ENCODE assay signal across 8 cellular contexts in the genomic region with DNA sequence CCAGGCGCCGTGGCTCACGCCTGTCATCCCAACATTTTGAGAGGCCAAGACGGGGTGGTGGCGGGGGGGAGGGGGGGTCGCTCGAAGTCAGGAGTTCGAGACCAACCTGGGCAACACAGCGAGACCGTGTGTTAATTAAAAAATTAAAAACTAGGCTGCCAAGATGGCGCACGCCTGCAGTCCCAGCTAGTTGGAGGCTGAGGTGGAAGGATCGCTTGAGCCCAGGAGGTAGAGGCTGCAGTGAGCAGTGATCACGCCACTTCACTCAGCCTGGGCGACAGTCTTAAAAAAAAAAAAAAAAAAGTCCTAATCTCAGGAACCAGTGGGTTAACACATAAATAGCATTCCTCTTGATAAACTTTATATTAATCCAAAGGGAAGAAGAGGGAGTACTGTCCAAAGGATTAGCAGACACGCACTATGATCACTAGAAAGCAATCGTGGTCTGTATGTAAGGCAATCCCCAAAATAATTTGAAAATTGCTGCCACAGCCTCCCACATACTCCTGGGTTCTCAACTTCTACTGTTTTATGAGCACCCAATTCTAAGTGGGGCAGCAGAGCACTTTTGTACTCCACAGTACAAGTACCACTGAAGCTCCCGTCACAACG. TPM values are rescaled to one million over a fixed set of nuclear protein-coding genes. Genes with fewer than 3 reads are reported as not detected.
DNase-seq lines count a peak whose midpoint lies in the region; ATAC-seq and TF ChIP-seq lines count a peak whose summit lies in the region.

No MANE protein-coding gene starts in this region.

- H3K4ac ChIP-seq in IMR-90 (ENCODE audit: low read depth, low read length) = peak overlapping the region; percentile 39; the same call in 1 of the 2 replicates

- TF ChIP-seq CTCF in BE2C (IDR thresholded peaks at IDR 0.05; ENCODE audit: low read depth, low read length) = no peak
- no peak for TF ChIP-seq CTCF in IMR-90 (conservative IDR thresholded peaks at IDR 0.05; ENCODE audit: low read depth, low read length)
- no peak for TF ChIP-seq CTCF in mammary epithelial cell (conservative IDR thresholded peaks at IDR 0.05 in 1 of 2, IDR thresholded peaks at IDR 0.05 in 1 of 2; ENCODE audit: extremely low read depth in 1 of 2, insufficient read depth in 1 of 2, low read depth in 1 of 2, low read length in 2 of 2)

- H3K79me1 ChIP-seq in IMR-90 (ENCODE audit: low read depth in 1 of 2, low read length in 2 of 2) = peaks cover 15 to 30% of the 10 kb centered on the region in 2 experiments; a peak in 3 of 4 replicates

- no peak for TF ChIP-seq POLR2A in IMR-90 (IDR thresholded peaks at IDR 0.05; ENCODE audit: low read depth, low read length)

- in situ Hi-C loops in IMR-90 (cut with MboI; ENCODE audit: low sequenced_read_pairs) = no loop called here
- in situ Hi-C loops in mammary epithelial cell (cut with MboI; ENCODE audit: low sequenced_read_pairs in 2 of 2) = no loop called here

- CTCF ChIA-PET in IMR-90 (lab: Yijun Ruan, JAX) (no interaction called here), mammary epithelial cell (lab: Charles Lee; ENCODE audit: low non-redundant PET) (interaction anchor here (0.6 kb wide), 1 partner anchor 311 kb away, joined by 6 read pairs; no protein-coding TSS in a partner anchor)

- H4K8ac ChIP-seq in IMR-90 (ENCODE audit: low read depth in 2 of 2, low read length in 2 of 2) = peak overlapping the region; percentile 73 to 96

- peak overlapping the region; percentile 64 for H2BK5ac ChIP-seq in IMR-90 (ENCODE audit: low read depth, low read length, poor library complexity, severe bottlenecking)

- H2BK15ac ChIP-seq in IMR-90 (ENCODE audit: low read depth, low read length) = no peak overlapping the region

- H3K27me3 ChIP-seq in BE2C (no peaks in the 10 kb centered on the region), IMR-90 (ENCODE audit: control insufficient read depth, insufficient read depth, low read length) (peaks cover 16% of the 10 kb centered on the region), mammary epithelial cell (ENCODE audit: insufficient read depth, low read length) (peaks cover 5% of the 10 kb centered on the region), mononuclear cell (ENCODE audit: insufficient read depth, low read length) (peaks cover 35% of the 10 kb centered on the region)

- 52% methylated on average over 7 of the region's 19 CpGs; no CpG with 5 or more reads in 1 of the 2 experiments for WGBS in IMR-90 (ENCODE audit: extremely low coverage in 2 of 2, insufficient read length in 1 of 2), 2 experiments
- WGBS in mammary epithelial cell (ENCODE audit: low coverage, missing lambda C conversion rate) = 27% methylated on average over 5 of the region's 19 CpGs

- peak overlapping the region; percentile 96; the same call in 1 of the 2 replicates for H4K5ac ChIP-seq in IMR-90 (ENCODE audit: low read depth, low read length)

- H2BK20ac ChIP-seq in IMR-90 (ENCODE audit: low read depth, low read length) = no peak overlapping the region

- DNase-seq in BE2C (no peak), IMR-90 (no peak), mammary epithelial cell (no peak), NCI-H82 (lab: John Stamatoyannopoulos, UW) (no peak), HPDE6-E6E7 (ENCODE audit: extremely low spot score) (no peak), cerebellar cortex (ENCODE audit: low spot score) (no peak)
- DNase-seq in activated CD8-positive, alpha-beta memory T cell treated with anti-CD3 and anti-CD28 coated beads, Interleukin-2, amount 50 U/mL, for 4 hours = no peak

- H3K9ac ChIP-seq in IMR-90 (ENCODE audit: low read depth, low read length) (peak overlapping the region; percentile 95), mammary epithelial cell (ENCODE audit: insufficient read depth, low read length) (peak overlapping the region; percentile 91)

- dilution Hi-C loops in IMR-90 (cut with HindIII; ENCODE audit: low sequenced_read_pairs, unreplicated experiment) (loop anchor here (25.0 kb wide), 1 partner anchor 310 kb away; a partner anchor contains a TSS), mammary epithelial cell (cut with HindIII; ENCODE audit: low sequenced_read_pairs) (no loop called here)

- intact Hi-C loops in IMR-90 (cut with micrococcal nuclease) = no loop called here
- intact Hi-C loops in mammary epithelial cell (cut with micrococcal nuclease) = no loop called here

- H4K20me1 ChIP-seq in IMR-90 (ENCODE audit: insufficient read depth, low read length) = no peaks in the 10 kb centered on the region
- peaks cover 2% of the 10 kb centered on the region for H4K20me1 ChIP-seq in mammary epithelial cell (ENCODE audit: insufficient read depth, low read length)

- ATAC-seq in IMR-90 (ENCODE audit: low read depth) = peak; percentile 47; the same call in 1 of the 2 replicates

- H2AK9ac ChIP-seq in IMR-90 (replicated peaks; ENCODE audit: low read depth, low read length, poor library complexity) = no peak overlapping the region

- H2BK120ac ChIP-seq in IMR-90 (ENCODE audit: low read depth, low read length) = no peak overlapping the region

- peaks cover 51% of the 10 kb centered on the region for H3K79me2 ChIP-seq in mammary epithelial cell (ENCODE audit: insufficient read depth, low read length)

- H3K9me3 ChIP-seq in BE2C (peaks cover 2% of the 10 kb centered on the region; the same call in 1 of the 2 replicates), IMR-90 (ENCODE audit: control insufficient read depth, insufficient read depth, low read length) (peaks cover 3% of the 10 kb centered on the region; the same call in 1 of the 2 replicates), mammary epithelial cell (replicated peaks; ENCODE audit: insufficient read depth, low read length) (no peaks in the 10 kb centered on the region), mononuclear cell (ENCODE audit: low read depth, low read length) (no peaks in the 10 kb centered on the region)

- no peak for TF ChIP-seq RAD21 in IMR-90 (IDR thresholded peaks at IDR 0.05; ENCODE audit: low read length)

- H3K14ac ChIP-seq in IMR-90 (replicated peaks; ENCODE audit: low read depth, low read length) = peak overlapping the region; percentile 70

- H3K18ac ChIP-seq in IMR-90 (ENCODE audit: low read depth, low read length) = no peak overlapping the region

- peak overlapping the region; percentile 92 for H3K56ac ChIP-seq in IMR-90 (ENCODE audit: extremely low read depth, insufficient read depth, low read length)

- H4K91ac ChIP-seq in IMR-90 (ENCODE audit: insufficient read depth, low read depth, low read length) = no peak overlapping the region; the same call in 1 of the 2 replicates

- POLR2A ChIA-PET in IMR-90 (lab: Charles Lee; ENCODE audit: unreplicated experiment) = no interaction called here

- H3K4me1 ChIP-seq in BE2C (no peaks in the 10 kb centered on the region), IMR-90 (ENCODE audit: control insufficient read depth, insufficient read depth, low read length) (0 out of 2 replicates have a peak, but pooled peaks cover 2% of the 10 kb centered on the region), mammary epithelial cell (ENCODE audit: insufficient read depth, low read length) (peaks cover 13% of the 10 kb centered on the region), mononuclear cell (ENCODE audit: insufficient read depth, low read length) (peaks cover 27% of the 10 kb centered on the region)

- BruUV-seq in IMR-90 (replicated peaks; lab: Mats Ljungman, UMichigan) = TSS peak; percentile 83
- BruUV-seq in mammary epithelial cell (replicated peaks; lab: Mats Ljungman, UMichigan) = TSS peak; percentile 75

- peak overlapping the region; percentile 68 for H3K23ac ChIP-seq in IMR-90 (ENCODE audit: low read depth, low read length)

- peak overlapping the region; percentile 84 for H3K4me3 ChIP-seq in BE2C (ENCODE audit: low read depth, low read length)
- peak overlapping the region; percentile 96 for H3K4me3 ChIP-seq in IMR-90 (ENCODE audit: insufficient read depth, low read depth, low read length)
- peak overlapping the region; percentile 58 to 77 (median 72) for H3K4me3 ChIP-seq in mammary epithelial cell (replicated peaks in 1 of 3; ENCODE audit: insufficient read depth in 1 of 3, low read depth in 2 of 3, low read length in 3 of 3)
- peak overlapping the region; percentile 54 for H3K4me3 ChIP-seq in mononuclear cell (ENCODE audit: low read length)

- H3K4me2 ChIP-seq in IMR-90 (ENCODE audit: low read depth, low read length) (peak overlapping the region; percentile 87), mammary epithelial cell (ENCODE audit: insufficient read depth, low read depth, low read length) (peak overlapping the region; percentile 79)

- peak overlapping the region; percentile 42 for H3K27ac ChIP-seq in IMR-90 (ENCODE audit: insufficient read depth, low read length)
- peak overlapping the region; percentile 63 for H3K27ac ChIP-seq in mammary epithelial cell (ENCODE audit: insufficient read depth, low read depth, low read length)

- no peaks in the 10 kb centered on the region; the same call in 1 of the 2 replicates for H3K9me1 ChIP-seq in IMR-90 (ENCODE audit: insufficient read depth, low read length)

- 0 out of 2 replicates have a peak overlapping the region, but pooled peaks have one; percentile 29 for H2AK5ac ChIP-seq in IMR-90 (ENCODE audit: low read depth, low read length)

- H3K36me3 ChIP-seq in BE2C (peaks cover 21% of the 10 kb centered on the region), IMR-90 (ENCODE audit: control insufficient read depth, insufficient read depth, low read length) (peaks cover 7% of the 10 kb centered on the region), mammary epithelial cell (ENCODE audit: insufficient read depth, low read length) (peaks cover 2% of the 10 kb centered on the region)

- H2AFZ ChIP-seq in IMR-90 (replicated peaks; ENCODE audit: low read length, poor library complexity) (peak overlapping the region; percentile 80), mammary epithelial cell (ENCODE audit: low read depth, low read length) (peak overlapping the region; percentile 91)

RNA-seq across cellular contexts. Expression of a gene that starts 0.6 kb away (rescaled TPM):
- polyA plus RNA-seq in BE2C (2012; ENCODE audit: insufficient read depth, insufficient read length, low read depth) = 67.5 TPM
- total RNA-seq in IMR-90 (2012; rRNA removed) (11.7 and 16.4 TPM in 2 replicates), mammary epithelial cell (10 to 100 TPM; 10.7 to 12.0 TPM), mononuclear cell (5.8 TPM)
- polyA plus RNA-seq in IMR-90 (2012; rRNA removed) (5.6 and 6.1 TPM in 2 replicates), mammary epithelial cell (10.5 TPM)
- 1.3 and 3.0 TPM in 2 replicates for polyA plus RNA-seq in IMR-90 (2012; cell fraction: cytosol; rRNA removed)
- polyA plus RNA-seq in IMR-90 (2012; cell fraction: nucleus; rRNA removed; ENCODE audit: low replicate concordance) = 0.40 and 2.6 TPM in 2 replicates
- 3.5 TPM for polyA minus RNA-seq in mammary epithelial cell

RNA-seq across cellular contexts. Expression of a gene that starts 1.9 kb away (rescaled TPM):
- 5.5 TPM for polyA plus RNA-seq in BE2C (2012; ENCODE audit: insufficient read depth, insufficient read length, low read depth)
- total RNA-seq in IMR-90 (2012; rRNA removed) (under 0.01 TPM in 1 of 2 replicates, not detected in the other), mammary epithelial cell (not detected), mononuclear cell (0.10 TPM)
- polyA plus RNA-seq in IMR-90 (2012; rRNA removed) (not detected in 2 replicates), mammary epithelial cell (0.05 TPM)
- not detected in 2 replicates for polyA plus RNA-seq in IMR-90 (2012; cell fraction: cytosol; rRNA removed)
- polyA plus RNA-seq in IMR-90 (2012; cell fraction: nucleus; rRNA removed; ENCODE audit: low replicate concordance) = 0.17 TPM in 1 of 2 replicates, not detected in the other
- polyA minus RNA-seq in mammary epithelial cell = not detected

RNA-seq across cellular contexts. Expression of a gene that starts 15.0 kb away (rescaled TPM):
- 4.4 TPM for polyA plus RNA-seq in BE2C (2012; ENCODE audit: insufficient read depth, insufficient read length, low read depth)
- total RNA-seq in IMR-90 (2012; rRNA removed) (8.1 and 11.7 TPM in 2 replicates), mammary epithelial cell (1 to 10 TPM; 2.5 to 8.8 TPM), mononuclear cell (2.7 TPM)
- polyA plus RNA-seq in IMR-90 (2012; rRNA removed) (4.8 and 5.1 TPM in 2 replicates), mammary epithelial cell (6.5 TPM)
- 0.64 and 1.2 TPM in 2 replicates for polyA plus RNA-seq in IMR-90 (2012; cell fraction: cytosol; rRNA removed)
- polyA plus RNA-seq in IMR-90 (2012; cell fraction: nucleus; rRNA removed; ENCODE audit: low replicate concordance) = 0.36 and 2.6 TPM in 2 replicates
- polyA minus RNA-seq in mammary epithelial cell = 6.0 TPM

RNA-seq across cellular contexts. Expression of a gene that starts 43.4 kb away (rescaled TPM):
- 1.3 TPM for polyA plus RNA-seq in BE2C (2012; ENCODE audit: insufficient read depth, insufficient read length, low read depth)
- total RNA-seq in IMR-90 (2012; rRNA removed) (under 0.01 TPM in 1 of 2 replicates, not detected in the other), mammary epithelial cell (not detected), mononuclear cell (not detected)
- polyA plus RNA-seq in IMR-90 (2012; rRNA removed) (not detected in 2 replicates), mammary epithelial cell (not detected)
- polyA plus RNA-seq in IMR-90 (2012; cell fraction: cytosol; rRNA removed) = not detected in 2 replicates
- 0.14 TPM in 1 of 2 replicates, not detected in the other for polyA plus RNA-seq in IMR-90 (2012; cell fraction: nucleus; rRNA removed; ENCODE audit: low replicate concordance)
- not detected for polyA minus RNA-seq in mammary epithelial cell
